Comparison of ENCODE assay signal across 17 cellular contexts in genomic region chr10:52965489-52965888, GRCh38.
DNase-seq lines count a peak whose midpoint lies in the region; ATAC-seq and TF ChIP-seq lines count a peak whose summit lies in the region.
"Had no signal": no experiment of that assay in that cellular context is flagged by ENCODE, and none has a peak within 500 bp of the region (broad histone marks: within the 10 kb centered on the region; RNA-seq: fewer than 3 reads in every experiment).

No MANE protein-coding gene starts in this region.

- H3K4me3 ChIP-seq in GM12864 (ENCODE audit: low read depth, low read length) (peak overlapping the region; percentile 8; the same call in 1 of the 2 replicates), iPS DF 6.9 (ENCODE audit: low read length) (no peak overlapping the region)
- H3K4me3 ChIP-seq: MG63, tibial artery had no signal

- H3K36me3 ChIP-seq in iPS DF 6.9 (ENCODE audit: control insufficient read depth, insufficient read depth, low read length): 0 out of 2 replicates have a peak, but pooled peaks cover 2% of the 10 kb centered on the region
- H3K36me3 ChIP-seq: MG63, tibial artery had no signal

- peak; percentile 2 for ATAC-seq in GM21423 (IDR thresholded peaks at IDR 0.05; ENCODE audit: unreplicated experiment)
- peak; percentile 7 for ATAC-seq in HG03196 (IDR thresholded peaks at IDR 0.05; ENCODE audit: unreplicated experiment)
- ATAC-seq in HG03378 (IDR thresholded peaks at IDR 0.05; ENCODE audit: unreplicated experiment): no peak
- ATAC-seq: left colon; naive thymus-derived CD8-positive, alpha-beta T cell; SK-N-SH treated with all-trans-retinoic acid at 6 μM for 48 hours had no signal

- no peaks in the 10 kb centered on the region for H3K27me3 ChIP-seq in iPS DF 6.9 (ENCODE audit: control insufficient read depth, insufficient read depth, low read length)
- H3K27me3 ChIP-seq: MG63, tibial artery had no signal

- peak overlapping the region; percentile 96 for H3K27ac ChIP-seq in iPS DF 6.9 (ENCODE audit: low read length)
- H3K27ac ChIP-seq: tibial artery had no signal

- no CpG with 5 or more reads among the region's 4 CpGs for WGBS in iPS DF 6.9 (ENCODE audit: insufficient coverage, insufficient read length)

- DNase-seq in GM12864 (ENCODE audit: low read depth) (no peak), iPS DF 6.9 (ENCODE audit: low read depth, low spot score) (no peak), NOMO-1 treated with DMSO at 0.1 percent for 48 hours (lab: John Stamatoyannopoulos, UW; ENCODE audit: unreplicated experiment) (no peak), HCEC 1CT (no peak), DMS53 treated with DMSO at 0.1 percent for 48 hours (lab: John Stamatoyannopoulos, UW; ENCODE audit: unreplicated experiment) (no peak)
- DNase-seq: activated CD8-positive, alpha-beta memory T cell treated with anti-CD3 and anti-CD28 coated beads, Interleukin-2, amount 50 U/mL, for 48 hours; activated naive CD8-positive, alpha-beta T cell treated with anti-CD3 and anti-CD28 coated beads for 36 hours; caudate nucleus; glutamatergic neuron; left colon; MG63; naive thymus-derived CD8-positive, alpha-beta T cell; tibial artery had no signal

- peaks cover 4% of the 10 kb centered on the region for H3K4me1 ChIP-seq in iPS DF 6.9 (ENCODE audit: control insufficient read depth, insufficient read depth, low read length)
- H3K4me1 ChIP-seq: tibial artery had no signal

- H3K9me3 ChIP-seq in iPS DF 6.9 (ENCODE audit: control insufficient read depth, insufficient read depth, low read length): no peaks in the 10 kb centered on the region
- H3K9me3 ChIP-seq: MG63, tibial artery had no signal

- TF ChIP-seq CTCF in GM12864 (IDR thresholded peaks at IDR 0.05; ENCODE audit: low read depth, low read length, missing control alignments): no peak
